In the genomic region with DNA sequence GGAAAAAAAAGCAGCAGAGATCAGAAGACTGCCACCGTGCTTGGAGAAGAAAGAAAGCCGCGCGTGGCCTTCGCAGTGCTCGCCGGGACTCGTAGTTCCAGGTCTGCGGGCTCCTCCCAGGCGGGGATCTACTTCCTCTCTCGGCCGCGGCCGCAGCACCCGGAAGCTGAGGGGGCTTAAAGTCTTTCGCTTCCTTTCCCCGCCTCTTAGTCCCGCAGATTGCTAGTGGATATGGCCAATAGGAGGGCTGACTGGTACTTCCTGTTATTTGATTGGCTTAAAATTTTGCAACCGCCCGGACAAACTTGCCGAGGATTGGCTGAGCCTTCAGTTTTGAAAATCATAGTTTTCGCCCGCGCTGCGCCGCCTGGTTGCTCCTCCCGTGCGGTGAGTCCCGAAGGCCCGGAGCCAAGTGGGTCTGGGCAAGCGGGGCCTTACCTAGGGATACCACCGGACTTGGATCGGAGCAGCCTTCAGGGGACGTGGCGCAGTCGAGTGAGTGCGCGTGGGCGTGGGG, we compare ENCODE assay signal across 8 cellular contexts. TPM values are rescaled to one million over a fixed set of nuclear protein-coding genes. Genes with fewer than 3 reads are reported as not detected.
A peak's percentile ranks its signal among the peaks of the same experiment; 100 is the strongest.
DNase-seq lines count a peak whose midpoint lies in the region; ATAC-seq and TF ChIP-seq lines count a peak whose summit lies in the region.

A gene (plus strand): TSS at position 343 of the 517 bp plus-strand sequence. CDS start 4,151 bp downstream, outside the sequence.

- TF ChIP-seq CTCF in IMR-90 (conservative IDR thresholded peaks at IDR 0.05; ENCODE audit: low read depth, low read length) = no peak; the same call in 1 of the 2 replicates
- TF ChIP-seq CTCF in epithelial cell of esophagus (IDR thresholded peaks at IDR 0.05; ENCODE audit: insufficient read depth, low read depth, low read length, missing control alignments) = no peak

- DNase-seq in DMS 273 treated with DMSO at 0.1 percent for 48 hours (lab: John Stamatoyannopoulos, UW) (peak; percentile 95), IMR-90 (peak; percentile 98), OCI-M1 (lab: John Stamatoyannopoulos, UW) (peak; percentile 99), activated T-cell treated with anti-CD3 and anti-CD28 coated beads for 24 hours (ENCODE audit: low read depth) (peak; percentile 92), epithelial cell of esophagus (ENCODE audit: low read depth) (peak; percentile 99)
- DNase-seq in stimulated activated CD8-positive, alpha-beta memory T cell treated with anti-CD3 and anti-CD28 coated beads, Interleukin-4, amount 100 ng/mL, for 1 hour (ENCODE audit: low read depth in 2 of 2, low spot score in 1 of 2) = peak; percentile 84 to 88

- peak within 1 kb of the TSS; percentile 81 to 87 for H4K8ac ChIP-seq in IMR-90 (ENCODE audit: low read depth in 2 of 2, low read length in 2 of 2)

- H2AFZ ChIP-seq in IMR-90 (replicated peaks; ENCODE audit: low read length, poor library complexity) = peak within 1 kb of the TSS; percentile 96

- BruUV-seq in IMR-90 (replicated peaks; lab: Mats Ljungman, UMichigan) = no TSS peak

- peak within 1 kb of the TSS; percentile 71 for H3K4me3 ChIP-seq in IMR-90 (ENCODE audit: insufficient read depth, low read depth, low read length)
- peak within 1 kb of the TSS; percentile 96 for H3K4me3 ChIP-seq in epithelial cell of esophagus (ENCODE audit: low read length)
- peak within 1 kb of the TSS; percentile 92 for H3K4me3 ChIP-seq in mononuclear cell (ENCODE audit: low read length)

- ATAC-seq in GM21528 (IDR thresholded peaks at IDR 0.05; ENCODE audit: low FRiP score, unreplicated experiment) = peak; percentile 89
- ATAC-seq in IMR-90 (ENCODE audit: low read depth) = peak; percentile 96

- H3K4me2 ChIP-seq in IMR-90 (ENCODE audit: low read depth, low read length) = peak within 1 kb of the TSS; percentile 92

- peaks cover 8% of the 10 kb centered on the region; the same call in 1 of the 2 replicates for H3K9me1 ChIP-seq in IMR-90 (ENCODE audit: insufficient read depth, low read length)

- POLR2A ChIA-PET in IMR-90 (lab: Charles Lee; ENCODE audit: unreplicated experiment) = interaction anchor here (0.6 kb wide), 1 partner anchor 308 kb away, joined by 3 read pairs; no protein-coding TSS in a partner anchor

- H3K27ac ChIP-seq in IMR-90 (ENCODE audit: insufficient read depth, low read length) = peak within 1 kb of the TSS; percentile 71

- peaks cover 0 to 33% of the 10 kb centered on the region in 2 experiments; a peak in 3 of 4 replicates for H3K79me1 ChIP-seq in IMR-90 (ENCODE audit: low read depth in 1 of 2, low read length in 2 of 2)

- peak within 1 kb of the TSS; percentile 87 for H4K91ac ChIP-seq in IMR-90 (ENCODE audit: insufficient read depth, low read depth, low read length)

- CTCF ChIA-PET in IMR-90 (lab: Yijun Ruan, JAX) = interaction anchor here (0.7 to 1.4 kb wide), 2 partner anchors 10 to 14 kb away, joined by 3 read pairs; no protein-coding TSS in a partner anchor

- H3K27me3 ChIP-seq in IMR-90 (ENCODE audit: control insufficient read depth, insufficient read depth, low read length) (no peaks in the 10 kb centered on the region), mononuclear cell (ENCODE audit: insufficient read depth, low read length) (no peaks in the 10 kb centered on the region)

- H2AK9ac ChIP-seq in IMR-90 (replicated peaks; ENCODE audit: low read depth, low read length, poor library complexity) = peak within 1 kb of the TSS; percentile 98

- peak within 1 kb of the TSS; percentile 93 for H2AK5ac ChIP-seq in IMR-90 (ENCODE audit: low read depth, low read length)

- dilution Hi-C loops in IMR-90 (cut with HindIII; ENCODE audit: low sequenced_read_pairs, unreplicated experiment) = no loop called here

- no peak within 1 kb of the TSS for H4K5ac ChIP-seq in IMR-90 (ENCODE audit: low read depth, low read length)

- 0 out of 2 replicates have a peak, but pooled peaks have one; percentile 24 for TF ChIP-seq POLR2A in IMR-90 (IDR thresholded peaks at IDR 0.05; ENCODE audit: low read depth, low read length)

- H3K9me3 ChIP-seq in IMR-90 (ENCODE audit: control insufficient read depth, insufficient read depth, low read length) (no peaks in the 10 kb centered on the region), mononuclear cell (ENCODE audit: low read depth, low read length) (no peaks in the 10 kb centered on the region)

- peak within 1 kb of the TSS; percentile 80 for H3K4ac ChIP-seq in IMR-90 (ENCODE audit: low read depth, low read length)

- H3K9ac ChIP-seq in IMR-90 (ENCODE audit: low read depth, low read length) = peak within 1 kb of the TSS; percentile 80

- in situ Hi-C loops in IMR-90 (cut with MboI; ENCODE audit: low sequenced_read_pairs) = no loop called here

- WGBS in IMR-90 (ENCODE audit: extremely low coverage in 2 of 2, insufficient read length in 1 of 2), 2 experiments = 0% methylated on average over 14 of the region's 39 CpGs; no CpG with 5 or more reads in 1 of the 2 experiments

- H4K20me1 ChIP-seq in IMR-90 (ENCODE audit: insufficient read depth, low read length) = peaks cover 8% of the 10 kb centered on the region; the same call in 1 of the 2 replicates

- peaks cover 3% of the 10 kb centered on the region; the same call in 1 of the 2 replicates for H3K36me3 ChIP-seq in IMR-90 (ENCODE audit: control insufficient read depth, insufficient read depth, low read length)

- H3K4me1 ChIP-seq in IMR-90 (ENCODE audit: control insufficient read depth, insufficient read depth, low read length) (peaks cover 3% of the 10 kb centered on the region; the same call in 1 of the 2 replicates), mononuclear cell (ENCODE audit: insufficient read depth, low read length) (peaks cover 27% of the 10 kb centered on the region)

- no peak within 1 kb of the TSS for H3K18ac ChIP-seq in IMR-90 (ENCODE audit: low read depth, low read length)

- peak within 1 kb of the TSS; percentile 88 for H3K23ac ChIP-seq in IMR-90 (ENCODE audit: low read depth, low read length)

- peak within 1 kb of the TSS; percentile 89 for H3K14ac ChIP-seq in IMR-90 (replicated peaks; ENCODE audit: low read depth, low read length)

- no peak within 1 kb of the TSS for H2BK20ac ChIP-seq in IMR-90 (ENCODE audit: low read depth, low read length)

- peak within 1 kb of the TSS; percentile 83 for H3K56ac ChIP-seq in IMR-90 (ENCODE audit: extremely low read depth, insufficient read depth, low read length)

- peak within 1 kb of the TSS; percentile 58 for H2BK120ac ChIP-seq in IMR-90 (ENCODE audit: low read depth, low read length)

- peak within 1 kb of the TSS; percentile 18; the same call in 1 of the 3 replicates for H2BK15ac ChIP-seq in IMR-90 (ENCODE audit: low read depth, low read length)

- intact Hi-C loops in IMR-90 (cut with micrococcal nuclease) = no loop called here

- H2BK5ac ChIP-seq in IMR-90 (ENCODE audit: low read depth, low read length, poor library complexity, severe bottlenecking) = peak within 1 kb of the TSS; percentile 44

- TF ChIP-seq RAD21 in IMR-90 (IDR thresholded peaks at IDR 0.05; ENCODE audit: low read length) = no peak

TF ChIP-seq in IMR-90, 13 proteins besides CTCF, POLR2A, EP300 and RAD21:
- TF ChIP-seq, protein P1, sequence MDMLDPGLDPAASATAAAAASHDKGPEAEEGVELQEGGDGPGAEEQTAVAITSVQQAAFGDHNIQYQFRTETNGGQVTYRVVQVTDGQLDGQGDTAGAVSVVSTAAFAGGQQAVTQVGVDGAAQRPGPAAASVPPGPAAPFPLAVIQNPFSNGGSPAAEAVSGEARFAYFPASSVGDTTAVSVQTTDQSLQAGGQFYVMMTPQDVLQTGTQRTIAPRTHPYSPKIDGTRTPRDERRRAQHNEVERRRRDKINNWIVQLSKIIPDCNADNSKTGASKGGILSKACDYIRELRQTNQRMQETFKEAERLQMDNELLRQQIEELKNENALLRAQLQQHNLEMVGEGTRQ (IDR thresholded peaks at IDR 0.05; ENCODE audit: low read depth, low read length) = peak; percentile 66
- TF ChIP-seq BHLHE40 (IDR thresholded peaks at IDR 0.05; ENCODE audit: low read depth, low read length) = peak; percentile 56
- TF ChIP-seq MAFK (IDR thresholded peaks at IDR 0.05; ENCODE audit: low read depth, low read length) = no peak
- 0 out of 2 replicates have a peak, but pooled peaks have one; percentile 4 for TF ChIP-seq MXI1 (IDR thresholded peaks at IDR 0.05; ENCODE audit: borderline replicate concordance, low read depth, low read length)
- TF ChIP-seq, protein P2, sequence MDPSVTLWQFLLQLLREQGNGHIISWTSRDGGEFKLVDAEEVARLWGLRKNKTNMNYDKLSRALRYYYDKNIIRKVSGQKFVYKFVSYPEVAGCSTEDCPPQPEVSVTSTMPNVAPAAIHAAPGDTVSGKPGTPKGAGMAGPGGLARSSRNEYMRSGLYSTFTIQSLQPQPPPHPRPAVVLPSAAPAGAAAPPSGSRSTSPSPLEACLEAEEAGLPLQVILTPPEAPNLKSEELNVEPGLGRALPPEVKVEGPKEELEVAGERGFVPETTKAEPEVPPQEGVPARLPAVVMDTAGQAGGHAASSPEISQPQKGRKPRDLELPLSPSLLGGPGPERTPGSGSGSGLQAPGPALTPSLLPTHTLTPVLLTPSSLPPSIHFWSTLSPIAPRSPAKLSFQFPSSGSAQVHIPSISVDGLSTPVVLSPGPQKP (IDR thresholded peaks at IDR 0.05; ENCODE audit: borderline replicate concordance, low read depth, low read length) = no peak
- peak; percentile 92 for TF ChIP-seq CEBPB (IDR thresholded peaks at IDR 0.05; ENCODE audit: low read depth, low read length)
- TF ChIP-seq RFX5 (IDR thresholded peaks at IDR 0.05; ENCODE audit: low read depth, low read length) = no peak
- peak; percentile 70 for TF ChIP-seq MAZ (IDR thresholded peaks at IDR 0.05; ENCODE audit: borderline replicate concordance, low read depth, low read length)
- peak; percentile 58; the same call in 1 of the 2 replicates for TF ChIP-seq FOS (IDR thresholded peaks at IDR 0.05; ENCODE audit: low read depth, low read length)
- TF ChIP-seq RCOR1 (IDR thresholded peaks at IDR 0.05; ENCODE audit: insufficient replicate concordance, low read length) = no peak

RNA-seq across cellular contexts. Expression of the gene that starts here (rescaled TPM):
- total RNA-seq in IMR-90 (2012; rRNA removed) (23.8 and 26.9 TPM in 2 replicates), mononuclear cell (10.3 TPM)
- 17.7 and 18.6 TPM in 2 replicates for polyA plus RNA-seq in IMR-90 (2012; rRNA removed)
- 8.4 and 8.8 TPM in 2 replicates for polyA plus RNA-seq in IMR-90 (2012; cell fraction: cytosol; rRNA removed)
- 22.9 and 29.8 TPM in 2 replicates for polyA plus RNA-seq in IMR-90 (2012; cell fraction: nucleus; rRNA removed; ENCODE audit: low replicate concordance)

Comparison
In these comparisons a context has a peak if more than half of its experiments do, and no peak if none do; other contexts are left out.
1. Peak in every context shown above with its lines: DNase-seq, ATAC-seq, H3K4me3 ChIP-seq and H3K27ac ChIP-seq.